Comparison of ENCODE assay signal across 10 cellular contexts in genomic region chr1:85629532-85629920, GRCh38. TPM values are rescaled to one million over a fixed set of nuclear protein-coding genes. Genes with fewer than 3 reads are reported as not detected.
DNase-seq lines count a peak whose midpoint lies in the region; ATAC-seq and TF ChIP-seq lines count a peak whose summit lies in the region.
"Had no signal": no experiment of that assay in that cellular context is flagged by ENCODE, and none has a peak within 500 bp of the region (broad histone marks: within the 10 kb centered on the region; RNA-seq: fewer than 3 reads in every experiment).

No MANE protein-coding gene starts in this region.

- H3K9me3 Mint-ChIP-seq in MCF 10A (ENCODE audit: unreplicated experiment) (no peaks in the 10 kb centered on the region), chondrocyte (ENCODE audit: low read depth) (peaks cover 4% of the 10 kb centered on the region)

- H3K27ac Mint-ChIP-seq in MCF 10A (ENCODE audit: low read depth, unreplicated experiment): peak overlapping the region; percentile 91
- H3K27ac Mint-ChIP-seq in chondrocyte (ENCODE audit: unreplicated experiment): peak overlapping the region; percentile 98

- in situ Hi-C loops in mammary epithelial cell (cut with MboI; ENCODE audit: low sequenced_read_pairs in 2 of 2): no loop called here

- no TSS peak for BruUV-seq in MCF 10A (replicated peaks; lab: Mats Ljungman, UMichigan)
- no TSS peak for BruUV-seq in mammary epithelial cell (replicated peaks; lab: Mats Ljungman, UMichigan)

- no peaks in the 10 kb centered on the region for H3K27me3 Mint-ChIP-seq in MCF 10A (ENCODE audit: insufficient read depth, unreplicated experiment)
- no peaks in the 10 kb centered on the region for H3K27me3 Mint-ChIP-seq in chondrocyte (ENCODE audit: low read depth)

- no peak overlapping the region for H3K4me3 Mint-ChIP-seq in MCF 10A (ENCODE audit: unreplicated experiment)
- peak overlapping the region; percentile 69 for H3K4me3 Mint-ChIP-seq in chondrocyte (ENCODE audit: unreplicated experiment)

- H3K4me3 ChIP-seq in mammary epithelial cell (replicated peaks in 1 of 3; ENCODE audit: insufficient read depth in 1 of 3, low read depth in 2 of 3, low read length in 3 of 3) (no peak overlapping the region), mesodermal cell (ENCODE audit: extremely low read depth, insufficient read depth, low read length, poor library complexity, severe bottlenecking) (no peak overlapping the region), aorta (ENCODE audit: low read length in 2 of 2) (no peak overlapping the region)

- WGBS in mammary epithelial cell (ENCODE audit: low coverage, missing lambda C conversion rate): 88% methylated on average over 2 of the region's 2 CpGs
- no CpG with 5 or more reads among the region's 2 CpGs for WGBS in mesodermal cell (ENCODE audit: insufficient coverage in 2 of 2), 2 experiments
- WGBS in aorta, 2 donors: 34 to 47% methylated on average over 2 of the region's 2 CpGs

- no peaks in the 10 kb centered on the region for H4K20me1 ChIP-seq in mammary epithelial cell (ENCODE audit: insufficient read depth, low read length)

- POLR2A ChIA-PET in MCF 10A (lab: Yijun Ruan, JAX): interaction anchor here (0.6 to 2.8 kb wide), 4 partner anchors 17 to 665 kb away, joined by 3 to 16 read pairs (median 3); no protein-coding TSS in a partner anchor

- no peak overlapping the region for H3K9ac ChIP-seq in mammary epithelial cell (ENCODE audit: insufficient read depth, low read length)

- H3K36me3 ChIP-seq in mammary epithelial cell (ENCODE audit: insufficient read depth, low read length) (no peaks in the 10 kb centered on the region), mesodermal cell (ENCODE audit: control insufficient read depth, insufficient read depth, low read length) (peaks cover 7% of the 10 kb centered on the region), aorta (ENCODE audit: control insufficient read depth in 1 of 2, insufficient read depth in 2 of 2, low read length in 1 of 2) (no peaks in the 10 kb centered on the region)

- H3K4me1 ChIP-seq in mammary epithelial cell (ENCODE audit: insufficient read depth, low read length) (peaks cover 13% of the 10 kb centered on the region), mesodermal cell (ENCODE audit: control insufficient read depth, insufficient read depth, low read length, poor library complexity, severe bottlenecking) (peaks cover 26% of the 10 kb centered on the region), aorta (ENCODE audit: control insufficient read depth in 1 of 2, insufficient read depth in 2 of 2, low read length in 2 of 2) (peaks cover 0 to 10% of the 10 kb centered on the region in 2 donors)

- no peaks in the 10 kb centered on the region for H3K79me2 ChIP-seq in mammary epithelial cell (ENCODE audit: insufficient read depth, low read length)

- no peak overlapping the region for H2AFZ ChIP-seq in mammary epithelial cell (ENCODE audit: low read depth, low read length)

- H3K36me3 Mint-ChIP-seq in MCF 10A (ENCODE audit: insufficient read depth, unreplicated experiment): no peaks in the 10 kb centered on the region
- H3K36me3 Mint-ChIP-seq in chondrocyte (ENCODE audit: low read depth): peaks cover 3% of the 10 kb centered on the region

- peak; percentile 1 for DNase-seq in MCF 10A (ENCODE audit: unreplicated experiment)
- no peak for DNase-seq in mammary epithelial cell
- DNase-seq in chondrocyte (ENCODE audit: low spot score): no peak
- DNase-seq in aorta: no peak
- DNase-seq in cortex of kidney (lab: John Stamatoyannopoulos, UW): no peak
- DNase-seq: NCI-H1092; stimulated activated naive CD8-positive, alpha-beta T cell treated with anti-CD3 and anti-CD28 coated beads, Interleukin-15, Interleukin-2, amounts not matched to agents 100 U/mL and 50 U/mL, for 24 hours had no signal

- no peak overlapping the region for H3K4me2 ChIP-seq in mammary epithelial cell (ENCODE audit: insufficient read depth, low read depth, low read length)

- H3K4me1 Mint-ChIP-seq in MCF 10A (ENCODE audit: insufficient read depth, unreplicated experiment) (peaks cover 12% of the 10 kb centered on the region), chondrocyte (ENCODE audit: low read depth) (peaks cover 49% of the 10 kb centered on the region)

- TF ChIP-seq CTCF in MCF 10A (IDR thresholded peaks at IDR 0.05; ENCODE audit: unreplicated experiment) (no peak), mammary epithelial cell (conservative IDR thresholded peaks at IDR 0.05 in 1 of 2, IDR thresholded peaks at IDR 0.05 in 1 of 2; ENCODE audit: extremely low read depth in 1 of 2, insufficient read depth in 1 of 2, low read depth in 1 of 2, low read length in 2 of 2) (no peak), chondrocyte (IDR thresholded peaks at IDR 0.05) (no peak)

- H3K27ac ChIP-seq in mammary epithelial cell (ENCODE audit: insufficient read depth, low read depth, low read length): no peak overlapping the region
- H3K27ac ChIP-seq in mesodermal cell (ENCODE audit: low read depth, low read length, severe bottlenecking): peak overlapping the region; percentile 85
- H3K27ac ChIP-seq in aorta (ENCODE audit: low read depth in 1 of 2, low read length in 2 of 2): peak overlapping the region; percentile 87 to 99

- CTCF ChIA-PET in MCF 10A (lab: Yijun Ruan, JAX) (interaction anchor here (0.6 to 3.3 kb wide), 7 partner anchors 11 to 321 kb away, joined by 3 to 11 read pairs (median 3); no protein-coding TSS in a partner anchor), mammary epithelial cell (lab: Charles Lee; ENCODE audit: low non-redundant PET) (no interaction called here)

- dilution Hi-C loops in mammary epithelial cell (cut with HindIII; ENCODE audit: low sequenced_read_pairs): no loop called here

- H3K9me3 ChIP-seq in mammary epithelial cell (replicated peaks; ENCODE audit: insufficient read depth, low read length): no peaks in the 10 kb centered on the region
- no peaks in the 10 kb centered on the region for H3K9me3 ChIP-seq in mesodermal cell (ENCODE audit: control insufficient read depth, low read length)
- no peaks in the 10 kb centered on the region for H3K9me3 ChIP-seq in aorta (ENCODE audit: control insufficient read depth, low read length)

- H3K27me3 ChIP-seq in mammary epithelial cell (ENCODE audit: insufficient read depth, low read length) (no peaks in the 10 kb centered on the region), aorta (ENCODE audit: control insufficient read depth in 1 of 2, insufficient read depth in 2 of 2, low read length in 1 of 2) (no peaks in the 10 kb centered on the region)

- ATAC-seq in aorta (ENCODE audit: low FRiP score) (no peak), GM21619 (IDR thresholded peaks at IDR 0.05; ENCODE audit: unreplicated experiment) (no peak), GM19324 (IDR thresholded peaks at IDR 0.05; ENCODE audit: low FRiP score, unreplicated experiment) (no peak)
- ATAC-seq: stimulated activated naive CD8-positive, alpha-beta T cell treated with anti-CD3 and anti-CD28 coated beads, Interleukin-15, Interleukin-2, amounts not matched to agents 100 U/mL and 50 U/mL, for 24 hours had no signal

- intact Hi-C loops in MCF 10A (cut with micrococcal nuclease): loop anchor here (5.0 kb wide), 1 partner anchor 47 kb away; the partner anchor contains the start of gene CCN1
- intact Hi-C loops in mammary epithelial cell (cut with micrococcal nuclease): no loop called here
- intact Hi-C loops in aorta (cut with DNase I): loop anchor here in 1 of 2 donors (2.0 kb wide), 1 partner anchor 49 kb away; the partner anchor contains the start of gene CCN1

RNA-seq across cellular contexts. Expression of gene CCN1, which starts 49.0 kb away (rescaled TPM):
- total RNA-seq in MCF 10A (2022) (37.3 and 90.2 TPM in 2 replicates), mammary epithelial cell (100 to 1,000 TPM in 1 of 2 donors, 10 to 100 TPM in 1; 59.7 to 164 TPM), chondrocyte (523 to 556 TPM (median 539 TPM) in 3 replicates), aorta (1,000 to 10,000 TPM in 1 of 2 donors, 100 to 1,000 TPM in 1; 354 to 2,327 TPM)
- polyA plus RNA-seq in mammary epithelial cell (83.8 TPM), aorta (100 to 1,000 TPM in 1 of 2 donors, 10 to 100 TPM in 1; 56.5 to 949 TPM)
- polyA minus RNA-seq in mammary epithelial cell: 130 TPM
- 311 TPM for polyA plus RNA-seq in mesodermal cell (2013, experiment 1 of 2)
- 252 TPM for polyA plus RNA-seq in mesodermal cell (2013, experiment 2 of 2)
